ENCODE assay signal across 23 cellular contexts in genomic region chr11:108881136-108881535, GRCh38.
"Had no signal": no experiment of that assay in that cellular context is flagged by ENCODE, and none has a peak within 500 bp of the region (broad histone marks: within the 10 kb centered on the region; RNA-seq: fewer than 3 reads in every experiment).

No MANE protein-coding gene starts in this region.

- DNase-seq: activated CD4-positive, alpha-beta T cell treated with anti-CD3 and anti-CD28 coated beads for 1 hour; activated CD4-positive, alpha-beta T cell treated with anti-CD3 and anti-CD28 coated beads, Interleukin-2, amount 10 ng/mL, durations not matched to agents 7 days and 5 days; activated CD8-positive, alpha-beta T cell treated with anti-CD3 and anti-CD28 coated beads for 36 hours; activated gamma-delta T cell treated with Interleukin-2 at 50 U/mL for 16 hours; activated naive CD8-positive, alpha-beta T cell treated with anti-CD3 and anti-CD28 coated beads, Interleukin-2, amount 50 U/mL, for 24 hours; activated T-cell treated with anti-CD3 and anti-CD28 coated beads, Interleukin-2, amount 50 U/mL, for 4 hours; amygdala; central memory CD4-positive, alpha-beta T cell; effector CD4-positive, alpha-beta T cell; gastrocnemius medialis; hippocampal formation; midbrain; naive thymus-derived CD4-positive, alpha-beta T cell; nucleus accumbens; right cardiac atrium; spleen; stimulated activated naive CD4-positive, alpha-beta T cell treated with Interleukin-2 at 50 U/mL for 16 hours; T-helper 2 cell had no signal

- H3K4me1 ChIP-seq: breast epithelium, parathyroid adenoma, spleen had no signal

- H3K27ac ChIP-seq: breast epithelium, gastrocnemius medialis, parathyroid adenoma, spleen, tibial nerve had no signal

- H3K9me3 ChIP-seq: breast epithelium, gastrocnemius medialis, spleen, tibial nerve had no signal

- ATAC-seq: activated CD8-positive, alpha-beta T cell treated with anti-CD3 and anti-CD28 coated beads for 36 hours; activated naive CD8-positive, alpha-beta T cell treated with anti-CD3 and anti-CD28 coated beads, Interleukin-2, amount 50 U/mL, for 24 hours; activated T-cell treated with anti-CD3 and anti-CD28 coated beads, Interleukin-2, amount 50 U/mL, for 4 hours; activated T-helper 17 cell treated with anti-CD3 and anti-CD28 coated beads, Interleukin-2, amount 50 U/mL, for 72 hours; gastrocnemius medialis; naive thymus-derived CD4-positive, alpha-beta T cell; right cardiac atrium; WTC11 had no signal

- H3K9ac ChIP-seq: parathyroid adenoma had no signal

- H3K36me3 ChIP-seq: breast epithelium, gastrocnemius medialis, spleen, tibial nerve had no signal

- H3K4me3 ChIP-seq: breast epithelium, gastrocnemius medialis, spleen, tibial nerve had no signal
